ENCODE assay signal across 8 cellular contexts in the genomic region with DNA sequence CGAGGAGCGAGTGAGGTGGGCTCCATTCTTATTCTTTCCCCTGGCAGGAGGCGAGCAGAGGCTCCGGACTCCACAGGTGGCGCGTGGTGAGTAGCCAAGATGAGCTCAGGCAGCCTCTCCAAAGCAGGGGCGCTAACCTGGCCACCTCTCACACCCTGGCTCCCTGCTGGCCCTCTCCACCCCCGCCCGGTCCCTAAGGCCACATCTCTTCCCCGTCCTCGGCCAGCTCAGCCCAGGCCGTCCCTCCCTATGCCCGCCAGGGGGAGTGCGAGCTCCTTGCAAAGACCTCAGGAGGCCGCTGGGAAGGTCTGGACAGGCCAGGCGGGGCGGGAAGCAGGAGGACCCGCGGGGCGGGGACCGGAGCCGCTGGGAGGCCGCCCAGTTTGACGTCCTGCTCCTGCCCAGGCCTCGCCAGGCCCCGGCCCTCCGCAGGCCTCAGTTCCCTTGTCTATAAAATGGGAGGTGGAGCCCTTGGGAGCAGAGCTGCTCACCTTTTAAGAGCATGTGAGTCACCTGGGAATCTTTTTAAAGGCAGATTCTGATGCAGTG. TPM values are rescaled to one million over a fixed set of nuclear protein-coding genes. Genes with fewer than 3 reads are reported as not detected.
A peak's percentile ranks its signal among the peaks of the same experiment; 100 is the strongest.
DNase-seq lines count a peak whose midpoint lies in the region; ATAC-seq and TF ChIP-seq lines count a peak whose summit lies in the region.

No MANE protein-coding gene starts in this region.

- H2AFZ ChIP-seq in MM.1S (ENCODE audit: low read length) = peak overlapping the region; percentile 93

- no peaks in the 10 kb centered on the region for H3K4me1 ChIP-seq in MM.1S (ENCODE audit: low read length)
- no peaks in the 10 kb centered on the region for H3K4me1 ChIP-seq in SJCRH30
- H3K4me1 ChIP-seq in upper lobe of left lung = peaks cover 13 to 18% (median 16%) of the 10 kb centered on the region in 4 donors

- CTCF ChIA-PET in activated naive CD4-positive, alpha-beta T cell treated with anti-CD3 and anti-CD28 coated beads for 36 hours (lab: Charles Lee) = interaction anchor here (0.6 to 2.4 kb wide), 14 partner anchors 9 to 150 kb away, joined by 3 to 20 read pairs (median 3); no protein-coding TSS in a partner anchor

- H3K4me3 ChIP-seq in MM.1S (ENCODE audit: low read length) (peak overlapping the region; percentile 53), SJCRH30 (no peak overlapping the region), upper lobe of left lung (peak overlapping the region in 2 of 4 donors; percentile 26 to 29)

- no peaks in the 10 kb centered on the region for H3F3A ChIP-seq in MM.1S (ENCODE audit: insufficient read depth, low read length)

- H3K36me3 Mint-ChIP-seq in activated naive CD4-positive, alpha-beta T cell treated with anti-CD3 and anti-CD28 coated beads for 36 hours (ENCODE audit: low read depth) = no peaks in the 10 kb centered on the region

- peaks cover 27% of the 10 kb centered on the region for H3K27me3 Mint-ChIP-seq in activated naive CD4-positive, alpha-beta T cell treated with anti-CD3 and anti-CD28 coated beads for 36 hours (ENCODE audit: low read depth)

- H3K36me3 ChIP-seq in MM.1S (replicated peaks; ENCODE audit: insufficient read depth, low read length) (no peaks in the 10 kb centered on the region), SJCRH30 (no peaks in the 10 kb centered on the region), upper lobe of left lung (no peaks in the 10 kb centered on the region)

- no peak for TF ChIP-seq EP300 in upper lobe of left lung (IDR thresholded peaks at IDR 0.05)

- H3K9me2 ChIP-seq in MM.1S (replicated peaks; ENCODE audit: insufficient read depth, low read length) = no peaks in the 10 kb centered on the region

- H3K4me1 Mint-ChIP-seq in activated naive CD4-positive, alpha-beta T cell treated with anti-CD3 and anti-CD28 coated beads for 36 hours (ENCODE audit: low read depth) = peaks cover under 1% of the 10 kb centered on the region

- ATAC-seq in GM21825 (IDR thresholded peaks at IDR 0.05; ENCODE audit: unreplicated experiment) (peak; percentile 76), upper lobe of left lung (ENCODE audit: low FRiP score in 2 of 2) (peak; percentile 96 to 98)

- no peaks in the 10 kb centered on the region for H3K9me3 Mint-ChIP-seq in activated naive CD4-positive, alpha-beta T cell treated with anti-CD3 and anti-CD28 coated beads for 36 hours

- no peaks in the 10 kb centered on the region for H3K79me2 ChIP-seq in MM.1S (ENCODE audit: low read length)

- TF ChIP-seq POLR2A in upper lobe of left lung (IDR thresholded peaks at IDR 0.05) = no peak

- H3K27ac ChIP-seq in MM.1S (ENCODE audit: low read length) (no peak overlapping the region), SJCRH30 (no peak overlapping the region), upper lobe of left lung (peak overlapping the region in 1 of 4 donors; percentile 3)

- TF ChIP-seq CTCF in MM.1S (IDR thresholded peaks at IDR 0.05; ENCODE audit: low read length) (peak; percentile 89), upper lobe of left lung (IDR thresholded peaks at IDR 0.05) (peak; percentile 92 to 98 (median 94))

- H3K27me3 ChIP-seq in MM.1S (replicated peaks; ENCODE audit: insufficient read depth, low read length) (peaks cover 7% of the 10 kb centered on the region; the same call in 1 of the 2 replicates), SJCRH30 (no peaks in the 10 kb centered on the region), upper lobe of left lung (no peaks in the 10 kb centered on the region)

- WGBS in upper lobe of left lung, 2 donors = 8 to 14% methylated on average over 8 to 19 of the region's 27 CpGs

- intact Hi-C loops in activated naive CD4-positive, alpha-beta T cell treated with anti-CD3 and anti-CD28 coated beads for 36 hours (cut with micrococcal nuclease) = loop anchor here (1.0 to 10.0 kb wide), 3 partner anchors 141 to 579 kb away; no protein-coding TSS in a partner anchor
- intact Hi-C loops in head of caudate nucleus (cut with DNase I) = loop anchor here (10.0 kb wide), 1 partner anchor 139 kb away; no protein-coding TSS in a partner anchor
- intact Hi-C loops in posterior cingulate gyrus (cut with DNase I) = loop anchor here (2.0 to 10.0 kb wide), 2 partner anchors 447 to 579 kb away; no protein-coding TSS in a partner anchor

- DNase-seq in DMS153 (lab: John Stamatoyannopoulos, UW) = peak; percentile 87
- DNase-seq in MM.1S = peak; percentile 82
- peak; percentile 97 to 98 for DNase-seq in SJCRH30
- DNase-seq in activated naive CD4-positive, alpha-beta T cell treated with anti-CD3 and anti-CD28 coated beads for 36 hours = peak; percentile 80
- DNase-seq in head of caudate nucleus = peak; percentile 88 to 97 (median 94)
- peak; percentile 79 to 99 (median 94) for DNase-seq in posterior cingulate gyrus
- DNase-seq in upper lobe of left lung = peak; percentile 96 to 97

- no peaks in the 10 kb centered on the region for H4K20me1 ChIP-seq in MM.1S (ENCODE audit: insufficient read depth, low read length)

- peak overlapping the region; percentile 44; the same call in 1 of the 2 replicates for H3K9ac ChIP-seq in MM.1S (ENCODE audit: low read length)

- no peak overlapping the region for H3K4me3 Mint-ChIP-seq in activated naive CD4-positive, alpha-beta T cell treated with anti-CD3 and anti-CD28 coated beads for 36 hours

- no peak overlapping the region for H3K27ac Mint-ChIP-seq in activated naive CD4-positive, alpha-beta T cell treated with anti-CD3 and anti-CD28 coated beads for 36 hours

- no peaks in the 10 kb centered on the region for H3K9me3 ChIP-seq in MM.1S (replicated peaks; ENCODE audit: insufficient read depth, low read length)
- H3K9me3 ChIP-seq in SJCRH30 (replicated peaks) = no peaks in the 10 kb centered on the region
- no peaks in the 10 kb centered on the region for H3K9me3 ChIP-seq in upper lobe of left lung

- peak overlapping the region; percentile 99 for H3K4me2 ChIP-seq in MM.1S (ENCODE audit: low read depth, low read length)

RNA-seq across cellular contexts. Expression of gene GGTA1, which starts 46.3 kb away (rescaled TPM):
- not detected in 2 replicates for total RNA-seq in SJCRH30 (2014; rRNA removed; shearing (Covaris generic))
- not detected for total RNA-seq in activated naive CD4-positive, alpha-beta T cell treated with anti-CD3 and anti-CD28 coated beads for 36 hours
- 10 to 100 TPM in 1 of 6 donors, 1 to 10 TPM in 5; 6.3 to 12.3 (median 8.1) TPM for total RNA-seq in upper lobe of left lung
